Comparison of ENCODE assay signal across 15 cellular contexts in genomic region chr7:27170494-27170811, GRCh38. TPM values are rescaled to one million over a fixed set of nuclear protein-coding genes. Genes with fewer than 3 reads are reported as not detected.
DNase-seq lines count a peak whose midpoint lies in the region; TF ChIP-seq lines count a peak whose summit lies in the region.
"Had no signal": no experiment of that assay in that cellular context is flagged by ENCODE, and none has a peak within 500 bp of the region (broad histone marks: within the 10 kb centered on the region; RNA-seq: fewer than 3 reads in every experiment).

No MANE protein-coding gene starts in this region.

- no peak overlapping the region for H2BK12ac ChIP-seq in mesenchymal stem cell (ENCODE audit: low read length in 2 of 2)

- H3K27me3 Mint-ChIP-seq in CD8-positive, alpha-beta memory T cell = peaks cover 75 to 80% of the 10 kb centered on the region in 2 donors

- WGBS in mesenchymal stem cell = no CpG with 5 or more reads among the region's 5 CpGs
- 27% methylated on average over 5 of the region's 5 CpGs for WGBS in suprapubic skin

- H3K27ac ChIP-seq in mesenchymal stem cell (ENCODE audit: low read length, poor library complexity, severe bottlenecking) = peak overlapping the region; percentile 88
- peak overlapping the region; percentile 97 for H3K27ac ChIP-seq in suprapubic skin
- no peak overlapping the region for H3K27ac ChIP-seq in CD8-positive, alpha-beta memory T cell (ENCODE audit: low read depth, low read length)
- H3K27ac ChIP-seq: heart right ventricle, thyroid gland had no signal

- H2BK15ac ChIP-seq in mesenchymal stem cell (ENCODE audit: low read depth, poor library complexity, severe bottlenecking) = no peak overlapping the region

- no peaks in the 10 kb centered on the region for H3K36me3 Mint-ChIP-seq in CD8-positive, alpha-beta memory T cell

- H2BK120ac ChIP-seq in mesenchymal stem cell (ENCODE audit: low read depth, low read length) = no peak overlapping the region

- peak overlapping the region; percentile 90 for H3K9ac ChIP-seq in mesenchymal stem cell (ENCODE audit: low read length)

- no peak overlapping the region for H4K91ac ChIP-seq in mesenchymal stem cell (ENCODE audit: low read length)

- peaks cover 0 to 20% (median 5%) of the 10 kb centered on the region in 5 donors for H3K9me3 Mint-ChIP-seq in CD8-positive, alpha-beta memory T cell

- DNase-seq in NCI-H1105 treated with DMSO at 0.1 percent for 48 hours (lab: John Stamatoyannopoulos, UW) (peak; percentile 59), NCI-H1105 (lab: John Stamatoyannopoulos, UW) (no peak), SW480 (ENCODE audit: low spot score) (peak; percentile 68), mesenchymal stem cell (no peak), suprapubic skin (ENCODE audit: low spot score in 2 of 2) (no peak), nucleus accumbens (lab: John Stamatoyannopoulos, UW) (no peak)
- no peak for DNase-seq in CD8-positive, alpha-beta memory T cell
- no peak for DNase-seq in stimulated activated CD4-positive, alpha-beta T cell treated with anti-CD3 and anti-CD28 coated beads, Interleukin-4, amount 100 ng/mL, for 1 hour
- DNase-seq: effector memory CD4-positive, alpha-beta T cell; heart right ventricle; thyroid gland had no signal

- H3K79me1 ChIP-seq in mesenchymal stem cell (replicated peaks; ENCODE audit: low read length, poor library complexity, severe bottlenecking) = no peaks in the 10 kb centered on the region

- no peak for TF ChIP-seq EP300 in suprapubic skin (IDR thresholded peaks at IDR 0.05)

- H2AK5ac ChIP-seq in mesenchymal stem cell (ENCODE audit: low read length, severe bottlenecking) = no peak overlapping the region

- H3K4me1 ChIP-seq in mesenchymal stem cell (ENCODE audit: control insufficient read depth, insufficient read depth, low read depth, low read length) (peaks cover 9% of the 10 kb centered on the region), suprapubic skin (peaks cover 90% of the 10 kb centered on the region)
- peaks cover 45% of the 10 kb centered on the region for H3K4me1 ChIP-seq in CD8-positive, alpha-beta memory T cell (ENCODE audit: insufficient read depth, low read length)

- H3K4ac ChIP-seq in mesenchymal stem cell (ENCODE audit: low read depth in 1 of 2, low read length in 2 of 2) = no peak overlapping the region

- H3K4me2 ChIP-seq in mesenchymal stem cell (ENCODE audit: low read length, poor library complexity, severe bottlenecking) = peak overlapping the region; percentile 27

- no peak overlapping the region for H3K14ac ChIP-seq in mesenchymal stem cell (ENCODE audit: low read length in 2 of 2)

- H3K4me1 Mint-ChIP-seq in CD8-positive, alpha-beta memory T cell = peaks cover 25 to 48% (median 31%) of the 10 kb centered on the region in 3 donors

- no peak for TF ChIP-seq POLR2A in suprapubic skin (IDR thresholded peaks at IDR 0.05)

- peak overlapping the region; percentile 58 to 97 for H3K18ac ChIP-seq in mesenchymal stem cell (ENCODE audit: low read depth in 1 of 2, low read length in 2 of 2)

- H3K4me3 Mint-ChIP-seq in CD8-positive, alpha-beta memory T cell = peak overlapping the region in 3 of 7 donors; percentile 2 to 36 (median 9)

- no peak overlapping the region for H4K8ac ChIP-seq in mesenchymal stem cell (ENCODE audit: low read length)

- H3K9me3 ChIP-seq in mesenchymal stem cell (ENCODE audit: control insufficient read depth, low read length) (no peaks in the 10 kb centered on the region), suprapubic skin (no peaks in the 10 kb centered on the region)
- H3K9me3 ChIP-seq in CD8-positive, alpha-beta memory T cell (ENCODE audit: low read length) = no peaks in the 10 kb centered on the region
- H3K9me3 ChIP-seq: heart right ventricle, thyroid gland had no signal

- TF ChIP-seq CTCF in suprapubic skin (IDR thresholded peaks at IDR 0.05) = no peak

- no peak overlapping the region for H3K23ac ChIP-seq in mesenchymal stem cell (ENCODE audit: low read length in 2 of 2)

- H3K4me3 ChIP-seq in mesenchymal stem cell (ENCODE audit: insufficient read depth in 1 of 2, low read depth in 1 of 2, low read length in 2 of 2) = peak overlapping the region; percentile 70 to 92
- peak overlapping the region; percentile 84 for H3K4me3 ChIP-seq in suprapubic skin
- H3K4me3 ChIP-seq in CD8-positive, alpha-beta memory T cell (ENCODE audit: low read length) = no peak overlapping the region
- H3K4me3 ChIP-seq: heart right ventricle, thyroid gland had no signal

- H3K36me3 ChIP-seq in mesenchymal stem cell (ENCODE audit: control insufficient read depth in 1 of 2, insufficient read depth in 2 of 2, low read depth in 1 of 2, low read length in 2 of 2) (peaks cover 4 to 66% of the 10 kb centered on the region in 2 experiments), suprapubic skin (no peaks in the 10 kb centered on the region)
- H3K36me3 ChIP-seq in CD8-positive, alpha-beta memory T cell (ENCODE audit: insufficient read depth, low read length) = no peaks in the 10 kb centered on the region
- H3K36me3 ChIP-seq: thyroid gland had no signal

- H3K27ac Mint-ChIP-seq in CD8-positive, alpha-beta memory T cell = peak overlapping the region in 1 of 8 donors; percentile 82

- CTCF ChIA-PET in CD8-positive, alpha-beta memory T cell (lab: Charles Lee) = interaction anchor here (1.0 to 4.0 kb wide), 4 partner anchors 9 to 20 kb away, joined by 3 to 26 read pairs (median 10); no protein-coding TSS in a partner anchor

- H2BK5ac ChIP-seq in mesenchymal stem cell (ENCODE audit: low read depth, low read length, poor library complexity, severe bottlenecking) = no peak overlapping the region

- H2AFZ ChIP-seq in mesenchymal stem cell (ENCODE audit: low read depth, low read length) = no peak overlapping the region

- H3K27me3 ChIP-seq in mesenchymal stem cell (ENCODE audit: control insufficient read depth in 1 of 2, insufficient read depth in 1 of 2, low read length in 2 of 2) (peaks cover 0 to 8% of the 10 kb centered on the region in 2 experiments), suprapubic skin (peaks cover 23% of the 10 kb centered on the region)
- peaks cover 92% of the 10 kb centered on the region for H3K27me3 ChIP-seq in CD8-positive, alpha-beta memory T cell (ENCODE audit: insufficient read depth, low read length, poor library complexity, severe bottlenecking)

- POLR2A ChIA-PET in CD8-positive, alpha-beta memory T cell (lab: Charles Lee) = no interaction called here

RNA-seq across cellular contexts. Expression of gene HOXA10, which starts 3.7 kb away (rescaled TPM):
- 6.9 TPM for polyA plus RNA-seq in mesenchymal stem cell (2013, experiment 1 of 2)
- polyA plus RNA-seq in mesenchymal stem cell (2013, experiment 2 of 2) = 7.1 TPM
- 1 to 10 TPM; 4.7 to 8.9 (median 6.0) TPM for total RNA-seq in suprapubic skin
- total RNA-seq in CD8-positive, alpha-beta memory T cell = not detected
- 0.09 TPM for polyA plus RNA-seq in CD8-positive, alpha-beta memory T cell
- total RNA-seq: astrocyte, right cardiac atrium, Right ventricle myocardium superior had no signal
- polyA plus RNA-seq: right cardiac atrium had no signal

RNA-seq across cellular contexts. Expression of gene HOXA9, which starts 5.1 kb away (rescaled TPM):
- polyA plus RNA-seq in mesenchymal stem cell (2013, experiment 1 of 2) = 9.8 TPM
- polyA plus RNA-seq in mesenchymal stem cell (2013, experiment 2 of 2) = 9.8 TPM
- total RNA-seq in suprapubic skin = 10 to 100 TPM; 26.7 to 64.8 (median 48.7) TPM
- not detected for total RNA-seq in CD8-positive, alpha-beta memory T cell
- polyA plus RNA-seq in CD8-positive, alpha-beta memory T cell = not detected
- total RNA-seq: astrocyte, heart right ventricle, right cardiac atrium, Right ventricle myocardium superior had no signal
- polyA plus RNA-seq: heart right ventricle, right cardiac atrium had no signal

RNA-seq across cellular contexts. Expression of gene HOXA7, which starts 14.0 kb away (rescaled TPM):
- polyA plus RNA-seq in mesenchymal stem cell (2013, experiment 1 of 2) = 3.1 TPM
- polyA plus RNA-seq in mesenchymal stem cell (2013, experiment 2 of 2) = 3.2 TPM
- 10 to 100 TPM; 14.8 to 23.6 (median 17.5) TPM for total RNA-seq in suprapubic skin
- not detected for total RNA-seq in CD8-positive, alpha-beta memory T cell
- not detected for polyA plus RNA-seq in CD8-positive, alpha-beta memory T cell
- total RNA-seq: A172, astrocyte, heart right ventricle, right cardiac atrium, Right ventricle myocardium superior had no signal

RNA-seq across cellular contexts. Expression of gene HOXA11, which starts 14.6 kb away (rescaled TPM):
- polyA plus RNA-seq in mesenchymal stem cell (2013, experiment 1 of 2) = 1.4 TPM
- 1.3 TPM for polyA plus RNA-seq in mesenchymal stem cell (2013, experiment 2 of 2)
- total RNA-seq in suprapubic skin = 1 to 10 TPM in 1 of 4 donors, under 1 TPM in 2, not detected in 1; 0.34 to 1.2 (median 0.95) TPM
- total RNA-seq in CD8-positive, alpha-beta memory T cell = not detected
- not detected for polyA plus RNA-seq in CD8-positive, alpha-beta memory T cell
- total RNA-seq: astrocyte, heart right ventricle, right cardiac atrium, Right ventricle myocardium superior, thyroid gland had no signal
- polyA plus RNA-seq: heart right ventricle, right cardiac atrium had no signal

RNA-seq across cellular contexts. Expression of gene HOXA3, which starts 18.1 kb away (rescaled TPM):
- 0.39 TPM for polyA plus RNA-seq in mesenchymal stem cell (2013, experiment 1 of 2)
- 0.51 TPM for polyA plus RNA-seq in mesenchymal stem cell (2013, experiment 2 of 2)
- total RNA-seq in suprapubic skin = 10 to 100 TPM in 1 of 4 donors, 1 to 10 TPM in 3; 5.5 to 19.9 (median 6.2) TPM
- total RNA-seq in CD8-positive, alpha-beta memory T cell = not detected
- polyA plus RNA-seq in CD8-positive, alpha-beta memory T cell = not detected
- total RNA-seq: astrocyte had no signal

Comparison
In these comparisons a context has a peak if more than half of its experiments do, and no peak if none do; other contexts are left out.
1. DNase-seq: peak in NCI-H1105 treated with DMSO at 0.1 percent for 48 hours (single experiment) and SW480 (single experiment); none in NCI-H1105 (single experiment), mesenchymal stem cell (single experiment), suprapubic skin (0 of 2), CD8-positive, alpha-beta memory T cell (0 of 5), stimulated activated CD4-positive, alpha-beta T cell treated with anti-CD3 and anti-CD28 coated beads, Interleukin-4, amount 100 ng/mL, for 1 hour (single experiment) and nucleus accumbens (0 of 56).
2. RNA of gene HOXA10, which starts 3.7 kb away (total RNA-seq): 4.7 to 8.9 TPM in suprapubic skin; not detected in CD8-positive, alpha-beta memory T cell; every median in the first group is over 4 times any median in the second.
3. RNA of gene HOXA9, which starts 5.1 kb away (total RNA-seq): 26.7 to 64.8 TPM in suprapubic skin; not detected in CD8-positive, alpha-beta memory T cell; every median in the first group is over 10 times any median in the second.
4. RNA of gene HOXA7, which starts 14.0 kb away (total RNA-seq): 14.8 to 23.6 TPM in suprapubic skin; not detected in CD8-positive, alpha-beta memory T cell; every median in the first group is over 10 times any median in the second.